Comparison of ENCODE assay signal across 19 cellular contexts in genomic region chr14:44736326-44736725, GRCh38.
"Had no signal": no experiment of that assay in that cellular context is flagged by ENCODE, and none has a peak within 500 bp of the region (broad histone marks: within the 10 kb centered on the region; RNA-seq: fewer than 3 reads in every experiment).

No MANE protein-coding gene starts in this region.

- H3K27me3 ChIP-seq: SJCRH30 had no signal

- H3K27ac ChIP-seq: SJCRH30 had no signal

- H3K36me3 ChIP-seq: SJCRH30 had no signal

- H3K9me3 ChIP-seq: SJCRH30 had no signal

- H3K4me3 ChIP-seq: SJCRH30 had no signal

- H3K4me1 ChIP-seq: SJCRH30 had no signal

- DNase-seq: KBM-7, MV-4-11, NCI-H1048, NCI-H1105 treated with DMSO at 0.1 percent for 48 hours, NCI-H1417 treated with DMSO at 0.1 percent for 48 hours, NCI-H146, NCI-H1694 treated with DMSO at 0.1 percent for 48 hours, NCI-H1930, NCI-H2081, NCI-H2107, NCI-H2227 treated with DMSO at 0.1 percent for 48 hours, NCI-H446, NCI-H510A, NCI-H524 treated with DMSO at 0.1 percent for 48 hours, NCI-H69, NCI-H774, PC-3, SHP77 treated with DMSO at 0.1 percent for 48 hours, SJCRH30 had no signal
